ENCODE assay signal across 8 cellular contexts in genomic region chr6:109095821-109096084, GRCh38. TPM values are rescaled to one million over a fixed set of nuclear protein-coding genes. Genes with fewer than 3 reads are reported as not detected.
DNase-seq lines count a peak whose midpoint lies in the region; TF ChIP-seq lines count a peak whose summit lies in the region.

No MANE protein-coding gene starts in this region.

- no peaks in the 10 kb centered on the region for H3K9me3 ChIP-seq in HAP-1

- in situ Hi-C loops in HAP-1 (cut with MboI; ENCODE audit: low sequenced_read_pairs), result loop anchor here (10.0 kb wide), 1 partner anchor 289 kb away; the partner anchor contains the start of gene CD164

- TF ChIP-seq POLR2A in erythroblast (IDR thresholded peaks at IDR 0.05; ENCODE audit: low read length), result no peak

- H3K36me3 Mint-ChIP-seq in glutamatergic neuron (ENCODE audit: unreplicated experiment), result no peaks in the 10 kb centered on the region

- H3K4me1 ChIP-seq in HAP-1, result peaks cover 13% of the 10 kb centered on the region; the same call in 1 of the 2 replicates

- H3K27ac ChIP-seq in skin epidermis, result peak overlapping the region in 20 of 21 experiments; percentile 89 to 99 (median 97)

- no peaks in the 10 kb centered on the region for H3K36me3 ChIP-seq in HAP-1 (replicated peaks)

- no peak for TF ChIP-seq CTCF in WI38 (IDR thresholded peaks at IDR 0.05; ENCODE audit: low read depth, low read length)
- no peak for TF ChIP-seq CTCF in glutamatergic neuron (IDR thresholded peaks at IDR 0.05; ENCODE audit: partially characterized antibody, unreplicated experiment)
- TF ChIP-seq CTCF in GM20000 (IDR thresholded peaks at IDR 0.05; ENCODE audit: extremely low read depth, missing control alignments), result no peak

- DNase-seq in HAP-1 (ENCODE audit: low spot score in 2 of 2) (no peak), glutamatergic neuron (no peak), NCI-H1694 treated with DMSO at 0.1 percent for 48 hours (lab: John Stamatoyannopoulos, UW) (no peak), GM20000 (ENCODE audit: low spot score) (no peak), erythroblast (lab: John Stamatoyannopoulos, UW) (no peak)
- DNase-seq in activated effector memory CD4-positive, alpha-beta T cell treated with anti-CD3 and anti-CD28 coated beads, Interleukin-2, amount 50 U/mL, for 16 hours, result no peak

- H3K27ac Mint-ChIP-seq in glutamatergic neuron (ENCODE audit: unreplicated experiment), result peak overlapping the region; percentile 95

- peak overlapping the region; percentile 94 for H3K4me3 Mint-ChIP-seq in glutamatergic neuron (ENCODE audit: unreplicated experiment)

- peaks cover 8% of the 10 kb centered on the region for H3K9me3 Mint-ChIP-seq in glutamatergic neuron (ENCODE audit: unreplicated experiment)

- H3K4me1 Mint-ChIP-seq in glutamatergic neuron (ENCODE audit: low read depth, unreplicated experiment), result peaks cover 10% of the 10 kb centered on the region

- H3K27me3 ChIP-seq in HAP-1 (ENCODE audit: low read depth), result no peaks in the 10 kb centered on the region

- peaks cover 6% of the 10 kb centered on the region for H3K27me3 Mint-ChIP-seq in glutamatergic neuron (ENCODE audit: unreplicated experiment)

- H3K4me3 ChIP-seq in HAP-1 (peak overlapping the region; percentile 54), WI38 (ENCODE audit: low read depth, low read length) (peak overlapping the region; percentile 82), skin epidermis (peak overlapping the region; percentile 59 to 86 (median 75))

RNA-seq across cellular contexts. Expression of gene CEP57L1, which starts 0.4 kb away (rescaled TPM):
- total RNA-seq in glutamatergic neuron (ENCODE audit: unreplicated experiment), result 22.7 TPM

RNA-seq across cellular contexts. Expression of gene SESN1, which starts 1.1 kb away (rescaled TPM):
- total RNA-seq in glutamatergic neuron (ENCODE audit: unreplicated experiment), result 27.1 TPM
